8 cellular contexts compared by ENCODE assay signal in the genomic region with DNA sequence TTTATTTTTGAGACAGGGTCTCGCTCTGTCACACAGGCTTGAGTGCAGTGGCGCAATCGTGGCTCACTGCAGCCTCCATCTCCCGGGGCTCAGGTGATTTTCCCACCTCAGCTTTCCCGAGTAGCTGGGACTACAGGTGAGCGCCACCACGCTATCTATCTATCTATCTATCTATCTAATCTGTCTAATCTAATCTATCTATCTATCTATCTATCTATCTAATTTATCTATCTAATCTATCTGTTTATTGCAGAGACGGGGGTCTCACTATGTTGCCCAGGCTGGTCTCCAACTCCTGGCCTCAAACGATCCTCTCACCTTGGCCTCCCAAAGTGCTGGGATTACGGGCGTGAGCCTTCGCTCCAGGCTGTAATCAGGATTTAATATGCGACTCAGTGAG. TPM values are rescaled to one million over a fixed set of nuclear protein-coding genes. Genes with fewer than 3 reads are reported as not detected.
DNase-seq lines count a peak whose midpoint lies in the region; ATAC-seq and TF ChIP-seq lines count a peak whose summit lies in the region.

No MANE protein-coding gene starts in this region.

- H3K27me3 ChIP-seq in SK-N-SH (ENCODE audit: insufficient read depth) (no peaks in the 10 kb centered on the region), kidney epithelial cell (ENCODE audit: control insufficient read depth, insufficient read depth, low read length) (no peaks in the 10 kb centered on the region)

- no peaks in the 10 kb centered on the region for H3K27me3 Mint-ChIP-seq in activated naive CD8-positive, alpha-beta T cell treated with anti-CD3 and anti-CD28 coated beads, Interleukin-2, amount 10 ng/mL, durations not matched to agents 7 days and 5 days

- H3K27ac ChIP-seq in SK-N-SH (ENCODE audit: low read depth in 2 of 2, low read length in 1 of 2) (no peak overlapping the region), substantia nigra (ENCODE audit: low read depth, low read length, poor library complexity, severe bottlenecking) (peak overlapping the region; percentile 95)

- H3K9ac ChIP-seq in SK-N-SH, result peak overlapping the region; percentile 66

- peaks cover 15% of the 10 kb centered on the region for H3K79me2 ChIP-seq in SK-N-SH (ENCODE audit: insufficient read depth)

- no peaks in the 10 kb centered on the region for H3F3A ChIP-seq in SK-N-SH (replicated peaks; ENCODE audit: insufficient read depth)

- peaks cover 15% of the 10 kb centered on the region; the same call in 1 of the 2 replicates for H3K9me3 ChIP-seq in SK-N-SH

- H3K9me2 ChIP-seq in SK-N-SH, result no peaks in the 10 kb centered on the region

- no peak for TF ChIP-seq EP300 in SK-N-SH (IDR thresholded peaks at IDR 0.05; ENCODE audit: borderline replicate concordance in 1 of 2, low read depth in 1 of 2, low read length in 1 of 2)

- no peak for ATAC-seq in SK-N-SH treated with all-trans-retinoic acid at 6 μM for 48 hours
- ATAC-seq in activated naive CD8-positive, alpha-beta T cell treated with anti-CD3 and anti-CD28 coated beads, Interleukin-2, amount 10 ng/mL, durations not matched to agents 7 days and 5 days (ENCODE audit: low read depth), result no peak
- no peak for ATAC-seq in GM21526 (IDR thresholded peaks at IDR 0.05; ENCODE audit: low FRiP score, unreplicated experiment)

- H2AFZ ChIP-seq in SK-N-SH (ENCODE audit: low read depth), result peak overlapping the region; percentile 86; the same call in 1 of the 2 replicates

- peaks cover 0 to 4% of the 10 kb centered on the region in 2 experiments; a peak in 1 of 4 replicates for H3K4me1 ChIP-seq in SK-N-SH (ENCODE audit: control insufficient read depth in 1 of 2, insufficient read depth in 2 of 2, low read depth in 1 of 2, low read length in 1 of 2)

- H3K36me3 ChIP-seq in SK-N-SH (replicated peaks in 1 of 2; ENCODE audit: control insufficient read depth in 1 of 2, insufficient read depth in 2 of 2, low read length in 1 of 2), result peaks cover 15 to 34% of the 10 kb centered on the region in 2 experiments
- H3K36me3 ChIP-seq in kidney epithelial cell (ENCODE audit: control insufficient read depth, insufficient read depth, low read length), result no peaks in the 10 kb centered on the region

- H3K4me3 ChIP-seq in SK-N-SH (ENCODE audit: low read depth in 2 of 2, low read length in 1 of 2), result peak overlapping the region; percentile 71
- H3K4me3 ChIP-seq in kidney epithelial cell (ENCODE audit: low read depth, low read length), result peak overlapping the region; percentile 99

- POLR2A ChIA-PET in SK-N-SH (lab: Yijun Ruan, JAX), result no interaction called here
- POLR2A ChIA-PET in activated naive CD8-positive, alpha-beta T cell treated with anti-CD3 and anti-CD28 coated beads, Interleukin-2, amount 10 ng/mL, durations not matched to agents 7 days and 5 days (lab: Charles Lee), result no interaction called here

- H3K9me3 Mint-ChIP-seq in activated naive CD8-positive, alpha-beta T cell treated with anti-CD3 and anti-CD28 coated beads, Interleukin-2, amount 10 ng/mL, durations not matched to agents 7 days and 5 days, result peaks cover 32% of the 10 kb centered on the region

- H3K4me3 Mint-ChIP-seq in activated naive CD8-positive, alpha-beta T cell treated with anti-CD3 and anti-CD28 coated beads, Interleukin-2, amount 10 ng/mL, durations not matched to agents 7 days and 5 days, result peak overlapping the region; percentile 94

- no peak for DNase-seq in SK-N-SH
- no peak for DNase-seq in activated naive CD8-positive, alpha-beta T cell treated with anti-CD3 and anti-CD28 coated beads, Interleukin-2, amount 10 ng/mL, durations not matched to agents 7 days and 5 days
- DNase-seq in kidney epithelial cell (ENCODE audit: low read depth), result no peak
- DNase-seq in substantia nigra (lab: John Stamatoyannopoulos, UW), result no peak
- DNase-seq in iPS-NIHi11 (ENCODE audit: low spot score), result no peak
- DNase-seq in effector CD4-positive, alpha-beta T cell, result no peak

- TF ChIP-seq RAD21 in SK-N-SH (IDR thresholded peaks at IDR 0.05; ENCODE audit: low read length), result no peak

- 12% methylated on average over 13 of the region's 13 CpGs for WGBS in SK-N-SH (ENCODE audit: low lambda C conversion rate)

- H3K27ac Mint-ChIP-seq in activated naive CD8-positive, alpha-beta T cell treated with anti-CD3 and anti-CD28 coated beads, Interleukin-2, amount 10 ng/mL, durations not matched to agents 7 days and 5 days, result peak overlapping the region; percentile 92

- CTCF ChIA-PET in SK-N-SH (lab: Yijun Ruan, JAX), result interaction anchor here (1.1 kb wide), 1 partner anchor 211 kb away, joined by 3 read pairs; a partner anchor contains a TSS

- H4K20me1 ChIP-seq in SK-N-SH (ENCODE audit: insufficient read depth), result no peaks in the 10 kb centered on the region

- peaks cover 14% of the 10 kb centered on the region for H3K4me1 Mint-ChIP-seq in activated naive CD8-positive, alpha-beta T cell treated with anti-CD3 and anti-CD28 coated beads, Interleukin-2, amount 10 ng/mL, durations not matched to agents 7 days and 5 days

- TF ChIP-seq CTCF in SK-N-SH (IDR thresholded peaks at IDR 0.05) (no peak), kidney epithelial cell (IDR thresholded peaks at IDR 0.05; ENCODE audit: insufficient read depth, low read length, poor library complexity, severe bottlenecking) (no peak)

- H3K36me3 Mint-ChIP-seq in activated naive CD8-positive, alpha-beta T cell treated with anti-CD3 and anti-CD28 coated beads, Interleukin-2, amount 10 ng/mL, durations not matched to agents 7 days and 5 days, result peaks cover 52% of the 10 kb centered on the region

- peak overlapping the region; percentile 69 for H3K4me2 ChIP-seq in SK-N-SH

TF ChIP-seq in SK-N-SH, 30 proteins besides CTCF, POLR2A, EP300 and RAD21 (continues in another document):
- TF ChIP-seq, protein P1, sequence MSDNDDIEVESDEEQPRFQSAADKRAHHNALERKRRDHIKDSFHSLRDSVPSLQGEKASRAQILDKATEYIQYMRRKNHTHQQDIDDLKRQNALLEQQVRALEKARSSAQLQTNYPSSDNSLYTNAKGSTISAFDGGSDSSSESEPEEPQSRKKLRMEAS (IDR thresholded peaks at IDR 0.05; ENCODE audit: low read depth), result no peak
- no peak for TF ChIP-seq YY1 (IDR thresholded peaks at IDR 0.05; ENCODE audit: low read depth)
- TF ChIP-seq RFX5 (IDR thresholded peaks at IDR 0.05; ENCODE audit: low read length), result no peak
- no peak for TF ChIP-seq ELF1 (IDR thresholded peaks at IDR 0.05)

TF ChIP-seq in SK-N-SH treated with all-trans-retinoic acid at 6 μM for 48 hours, 23 proteins besides CTCF, POLR2A, EP300 and RAD21 (continues in another document):
- TF ChIP-seq ZFP3 (CRISPR knock-in tag; IDR thresholded peaks at IDR 0.05), result no peak
- TF ChIP-seq, protein P2, sequence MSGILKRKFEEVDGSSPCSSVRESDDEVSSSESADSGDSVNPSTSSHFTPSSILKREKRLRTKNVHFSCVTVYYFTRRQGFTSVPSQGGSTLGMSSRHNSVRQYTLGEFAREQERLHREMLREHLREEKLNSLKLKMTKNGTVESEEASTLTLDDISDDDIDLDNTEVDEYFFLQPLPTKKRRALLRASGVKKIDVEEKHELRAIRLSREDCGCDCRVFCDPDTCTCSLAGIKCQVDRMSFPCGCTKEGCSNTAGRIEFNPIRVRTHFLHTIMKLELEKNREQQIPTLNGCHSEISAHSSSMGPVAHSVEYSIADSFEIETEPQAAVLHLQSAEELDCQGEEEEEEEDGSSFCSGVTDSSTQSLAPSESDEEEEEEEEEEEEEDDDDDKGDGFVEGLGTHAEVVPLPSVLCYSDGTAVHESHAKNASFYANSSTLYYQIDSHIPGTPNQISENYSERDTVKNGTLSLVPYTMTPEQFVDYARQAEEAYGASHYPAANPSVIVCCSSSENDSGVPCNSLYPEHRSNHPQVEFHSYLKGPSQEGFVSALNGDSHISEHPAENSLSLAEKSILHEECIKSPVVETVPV (CRISPR knock-in tag; IDR thresholded peaks at IDR 0.05), result no peak

RNA-seq across cellular contexts. Expression of a gene that starts 0.6 kb away (rescaled TPM):
- 2.2 and 3.1 TPM in 2 replicates for polyA plus RNA-seq in SK-N-SH (2012; rRNA removed)
- 2.5 and 3.2 TPM in 2 replicates for polyA plus RNA-seq in SK-N-SH (2012; cell fraction: cytosol; rRNA removed)
- 2.7 and 4.4 TPM in 2 replicates for polyA plus RNA-seq in SK-N-SH (2012; cell fraction: nucleus; rRNA removed)
- total RNA-seq in activated naive CD8-positive, alpha-beta T cell treated with anti-CD3 and anti-CD28 coated beads, Interleukin-2, amount 10 ng/mL, durations not matched to agents 7 days and 5 days, result 1 to 10 TPM; 6.5 to 8.4 TPM
- 3.4 and 5.8 TPM in 2 replicates for total RNA-seq in kidney epithelial cell

RNA-seq across cellular contexts. Expression of a gene that starts 23.0 kb away (rescaled TPM):
- polyA plus RNA-seq in SK-N-SH (2012; rRNA removed), result 1.5 and 2.7 TPM in 2 replicates
- 2.0 and 2.4 TPM in 2 replicates for polyA plus RNA-seq in SK-N-SH (2012; cell fraction: cytosol; rRNA removed)
- 1.6 and 3.3 TPM in 2 replicates for polyA plus RNA-seq in SK-N-SH (2012; cell fraction: nucleus; rRNA removed)
- total RNA-seq in activated naive CD8-positive, alpha-beta T cell treated with anti-CD3 and anti-CD28 coated beads, Interleukin-2, amount 10 ng/mL, durations not matched to agents 7 days and 5 days, result 10 to 100 TPM; 19.7 to 21.1 TPM
- total RNA-seq in kidney epithelial cell, result 10.3 and 10.6 TPM in 2 replicates

RNA-seq across cellular contexts. Expression of a gene that starts 40.1 kb away (rescaled TPM):
- polyA plus RNA-seq in SK-N-SH (2012; rRNA removed), result 6.8 and 9.6 TPM in 2 replicates
- polyA plus RNA-seq in SK-N-SH (2012; cell fraction: cytosol; rRNA removed), result 3.1 and 4.2 TPM in 2 replicates
- 18.7 and 36.3 TPM in 2 replicates for polyA plus RNA-seq in SK-N-SH (2012; cell fraction: nucleus; rRNA removed)
- total RNA-seq in activated naive CD8-positive, alpha-beta T cell treated with anti-CD3 and anti-CD28 coated beads, Interleukin-2, amount 10 ng/mL, durations not matched to agents 7 days and 5 days, result 10 to 100 TPM; 13.6 to 14.0 TPM
- 4.0 and 10.2 TPM in 2 replicates for total RNA-seq in kidney epithelial cell

RNA-seq across cellular contexts. Expression of a gene that starts 58.8 kb away (rescaled TPM):
- polyA plus RNA-seq in SK-N-SH (2012; rRNA removed), result 3.4 and 4.1 TPM in 2 replicates
- 4.2 and 4.3 TPM in 2 replicates for polyA plus RNA-seq in SK-N-SH (2012; cell fraction: cytosol; rRNA removed)
- 3.6 and 7.1 TPM in 2 replicates for polyA plus RNA-seq in SK-N-SH (2012; cell fraction: nucleus; rRNA removed)
- total RNA-seq in activated naive CD8-positive, alpha-beta T cell treated with anti-CD3 and anti-CD28 coated beads, Interleukin-2, amount 10 ng/mL, durations not matched to agents 7 days and 5 days, result 10 to 100 TPM; 23.8 to 24.0 TPM
- 6.6 and 10.4 TPM in 2 replicates for total RNA-seq in kidney epithelial cell
